8 cellular contexts compared by ENCODE assay signal in the genomic region with DNA sequence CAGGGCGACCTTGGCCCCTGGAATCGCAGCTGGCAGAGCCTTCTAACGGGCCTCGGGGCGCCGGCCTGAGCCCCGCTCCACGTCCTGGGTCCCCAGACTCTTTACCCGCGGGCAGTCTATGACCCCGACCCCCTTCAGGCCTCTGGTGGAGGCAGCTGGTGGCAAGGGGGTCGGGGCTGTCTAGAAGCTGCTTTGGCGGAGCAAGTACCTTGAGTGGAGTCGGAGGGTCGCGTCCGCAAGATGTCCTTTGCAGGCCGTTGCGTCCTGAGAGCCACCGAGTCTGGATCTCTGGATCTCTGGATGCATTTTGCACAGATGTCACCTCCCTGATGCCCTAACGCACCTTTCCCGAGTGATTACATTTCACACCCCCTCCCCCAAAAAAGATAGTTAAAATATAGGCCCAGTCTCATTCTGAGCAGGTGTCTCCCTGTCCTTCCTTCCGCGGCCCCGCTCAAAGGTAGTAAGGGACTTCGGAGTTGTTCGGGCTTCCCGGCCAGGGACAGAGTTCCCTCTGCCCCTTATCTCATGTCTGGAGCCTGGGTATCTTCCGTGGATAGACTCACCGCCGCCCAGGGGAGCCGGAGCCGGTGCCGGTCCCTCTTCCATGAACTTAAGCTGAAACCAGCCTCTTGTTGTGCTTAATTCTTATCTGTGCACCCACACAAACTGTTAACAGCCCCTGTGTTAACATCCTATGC. TPM values are rescaled to one million over a fixed set of nuclear protein-coding genes. Genes with fewer than 3 reads are reported as not detected.
DNase-seq lines count a peak whose midpoint lies in the region; ATAC-seq and TF ChIP-seq lines count a peak whose summit lies in the region.

No MANE protein-coding gene starts in this region.

- peak overlapping the region; percentile 100 for H3K4me3 Mint-ChIP-seq in endothelial cell (ENCODE audit: unreplicated experiment)

- ATAC-seq in GM18873 (IDR thresholded peaks at IDR 0.05; ENCODE audit: low FRiP score, unreplicated experiment): peak; percentile 2
- peak; percentile 32 for ATAC-seq in HG03196 (IDR thresholded peaks at IDR 0.05; ENCODE audit: unreplicated experiment)

- H3K4me1 ChIP-seq in muscle layer of colon (ENCODE audit: insufficient read depth, low read length): peaks cover 28% of the 10 kb centered on the region
- H3K4me1 ChIP-seq in tibial nerve: peaks cover 0 to 57% (median 11%) of the 10 kb centered on the region in 4 donors

- H3K36me3 ChIP-seq in muscle layer of colon (ENCODE audit: insufficient read depth, low read length) (no peaks in the 10 kb centered on the region), tibial nerve (no peaks in the 10 kb centered on the region)

- TF ChIP-seq CTCF in endothelial cell (IDR thresholded peaks at IDR 0.05; ENCODE audit: unreplicated experiment) (no peak), tibial nerve (IDR thresholded peaks at IDR 0.05) (no peak)

- H3K9ac ChIP-seq in muscle layer of colon (ENCODE audit: low read length): peak overlapping the region; percentile 87

- H3K9me3 Mint-ChIP-seq in endothelial cell (ENCODE audit: unreplicated experiment): no peaks in the 10 kb centered on the region

- H3K9me3 ChIP-seq in muscle layer of colon (ENCODE audit: low read length): no peaks in the 10 kb centered on the region
- no peaks in the 10 kb centered on the region for H3K9me3 ChIP-seq in tibial nerve

- H3K27me3 ChIP-seq in muscle layer of colon (ENCODE audit: control insufficient read depth in 1 of 2, insufficient read depth in 2 of 2, low read length in 2 of 2) (no peaks in the 10 kb centered on the region), tibial nerve (no peaks in the 10 kb centered on the region)

- peak overlapping the region; percentile 59 to 96 for H3K4me3 ChIP-seq in muscle layer of colon (ENCODE audit: low read depth in 1 of 2, low read length in 2 of 2)
- peak overlapping the region; percentile 79 to 99 (median 88) for H3K4me3 ChIP-seq in tibial nerve

- peaks cover 12% of the 10 kb centered on the region for H3K36me3 Mint-ChIP-seq in endothelial cell (ENCODE audit: low read depth, unreplicated experiment)

- TF ChIP-seq EP300 in tibial nerve (IDR thresholded peaks at IDR 0.05): no peak

- no peak for TF ChIP-seq POLR2A in tibial nerve (IDR thresholded peaks at IDR 0.05)

- 2% methylated on average over 13 to 34 of the region's 34 CpGs for WGBS in tibial nerve, 2 donors

- peaks cover 22% of the 10 kb centered on the region for H3K4me1 Mint-ChIP-seq in endothelial cell (ENCODE audit: unreplicated experiment)

- H3K27me3 Mint-ChIP-seq in endothelial cell (ENCODE audit: unreplicated experiment): peaks cover 8% of the 10 kb centered on the region

- peak overlapping the region; percentile 41 for H3K27ac Mint-ChIP-seq in endothelial cell (ENCODE audit: unreplicated experiment)

- peak overlapping the region; percentile 69 for H3K27ac ChIP-seq in muscle layer of colon (ENCODE audit: low read depth, low read length)
- H3K27ac ChIP-seq in tibial nerve: peak overlapping the region; percentile 68 to 97 (median 86)

- DNase-seq in Ammon's horn (ENCODE audit: low spot score) (peak; percentile 19), endothelial cell (ENCODE audit: low spot score) (peak; percentile 27), tibial nerve (ENCODE audit: low spot score in 2 of 2) (peak in 1 of 2 donors; percentile 6), NK-92 (lab: John Stamatoyannopoulos, UW; ENCODE audit: unreplicated experiment) (no peak)
- DNase-seq in activated CD4-positive, alpha-beta T cell treated with anti-CD3 and anti-CD28 coated beads for 48 hours: peak; percentile 23

RNA-seq across cellular contexts. Expression of gene ACADSB, which starts 0.4 kb away (rescaled TPM):
- total RNA-seq in endothelial cell (ENCODE audit: unreplicated experiment) (35.6 TPM), tibial nerve (10 to 100 TPM; 17.4 to 26.8 (median 24.7) TPM)

RNA-seq across cellular contexts. Expression of gene IKZF5, which starts 0.7 kb away (rescaled TPM):
- total RNA-seq in endothelial cell (ENCODE audit: unreplicated experiment) (14.9 TPM), tibial nerve (10 to 100 TPM in 3 of 4 donors, 1 to 10 TPM in 1; 7.2 to 16.4 (median 13.8) TPM)

RNA-seq across cellular contexts. Expression of gene PSTK, which starts 29.1 kb away (rescaled TPM):
- 5.2 TPM for total RNA-seq in endothelial cell (ENCODE audit: unreplicated experiment)
- total RNA-seq in tibial nerve: 10 to 100 TPM in 1 of 4 donors, 1 to 10 TPM in 3; 1.2 to 11.6 (median 3.9) TPM

RNA-seq across cellular contexts. Expression of gene C10orf88, which starts 55.2 kb away (rescaled TPM):
- 9.9 TPM for total RNA-seq in endothelial cell (ENCODE audit: unreplicated experiment)
- total RNA-seq in tibial nerve: 1 to 10 TPM; 5.2 to 7.2 (median 6.3) TPM
